In the genomic region with DNA sequence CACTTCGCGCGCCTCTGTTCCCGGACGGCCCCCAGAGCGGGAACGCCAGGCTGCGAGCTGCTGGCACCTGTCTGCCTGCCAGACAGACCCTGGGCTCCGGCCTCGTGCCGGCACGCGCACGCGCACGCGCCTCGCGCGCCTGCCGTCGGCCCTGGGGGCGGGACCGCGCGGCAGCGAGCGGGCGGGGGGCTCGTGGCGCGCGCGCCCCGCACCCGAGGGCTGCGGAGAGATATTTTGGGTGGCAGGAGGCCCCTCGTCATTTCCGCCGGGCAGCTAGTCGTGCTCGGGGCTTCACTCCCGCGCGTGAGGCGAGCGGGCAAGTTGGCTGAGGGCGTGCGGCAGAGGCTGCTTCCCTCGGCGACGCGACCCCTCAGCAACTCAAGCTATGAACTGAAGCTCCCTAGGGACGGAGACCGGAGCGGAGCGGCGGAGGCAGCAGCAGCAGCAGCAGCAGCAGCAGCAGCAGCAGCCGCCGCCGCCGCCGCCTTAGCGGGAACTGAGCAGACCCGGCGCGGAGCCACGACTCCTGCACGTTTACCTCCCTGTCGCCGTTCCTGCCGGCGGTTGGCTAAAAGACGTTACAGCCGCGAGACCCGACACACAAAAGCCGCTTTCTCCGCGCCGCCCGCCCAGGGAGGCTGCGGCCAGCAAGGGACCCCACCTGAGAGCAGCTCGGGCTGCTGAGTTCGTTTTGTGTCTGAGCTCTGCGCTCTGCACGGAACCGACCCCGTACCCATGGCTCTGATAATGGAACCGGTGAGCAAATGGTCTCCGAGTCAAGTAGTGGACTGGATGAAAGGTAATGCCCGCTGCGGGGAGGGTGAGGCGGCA, we compare ENCODE assay signal across 8 cellular contexts. TPM values are rescaled to one million over a fixed set of nuclear protein-coding genes. Genes with fewer than 3 reads are reported as not detected.
A peak's percentile ranks its signal among the peaks of the same experiment; 100 is the strongest.
DNase-seq lines count a peak whose midpoint lies in the region; ATAC-seq, FAIRE-seq and TF ChIP-seq lines count a peak whose summit lies in the region.

A gene (plus strand): TSS at position 256 of the 831 bp plus-strand sequence. CDS start 480 bp downstream, at position 736.

- H3K27ac ChIP-seq in GM23338 (ENCODE audit: low read depth) = no peak within 1 kb of the TSS
- no peak within 1 kb of the TSS for H3K27ac ChIP-seq in kidney (ENCODE audit: low read depth in 2 of 2, low read length in 2 of 2)

- no peak within 1 kb of the TSS for H3K27ac Mint-ChIP-seq in GM23338

- H3K4me1 ChIP-seq in GM23338 (ENCODE audit: insufficient read depth) = peaks cover 14% of the 10 kb centered on the region
- no peaks in the 10 kb centered on the region for H3K4me1 ChIP-seq in kidney (ENCODE audit: control insufficient read depth in 1 of 2, insufficient read depth in 1 of 2, low read depth in 1 of 2, low read length in 2 of 2)

- H3K4me2 ChIP-seq in GM23338 = peak within 1 kb of the TSS; percentile 76

- no peaks in the 10 kb centered on the region for H3K9me3 ChIP-seq in kidney (ENCODE audit: control insufficient read depth in 1 of 2, low read length in 2 of 2)

- H2AFZ ChIP-seq in GM23338 = no peak within 1 kb of the TSS

- H3K4me3 ChIP-seq in GM23338 (peak within 1 kb of the TSS; percentile 67), astrocyte of the spinal cord (ENCODE audit: low read depth, low read length) (peak within 1 kb of the TSS; percentile 49), kidney (ENCODE audit: low read length in 2 of 2) (peak within 1 kb of the TSS; percentile 29 to 37)

- H3K9me2 ChIP-seq in GM23338 (ENCODE audit: insufficient read depth) = no peaks in the 10 kb centered on the region

- no peaks in the 10 kb centered on the region for H3F3A ChIP-seq in GM23338 (replicated peaks; ENCODE audit: low read depth)

- peak within 1 kb of the TSS; percentile 88 for H3K4me3 Mint-ChIP-seq in GM23338

- peaks cover 10% of the 10 kb centered on the region for H3K27me3 ChIP-seq in GM23338 (ENCODE audit: insufficient read depth)

- ATAC-seq in GM23338 = peak; percentile 79

- H3K4me1 Mint-ChIP-seq in GM23338 = peaks cover 19% of the 10 kb centered on the region; the same call in 2 of the 3 replicates

- TF ChIP-seq CTCF in GM23338 (conservative IDR thresholded peaks at IDR 0.05; ENCODE audit: low read depth in 2 of 2) (no peak), astrocyte of the spinal cord (IDR thresholded peaks at IDR 0.05; ENCODE audit: low read depth, low read length) (no peak), kidney (IDR thresholded peaks at IDR 0.05; ENCODE audit: borderline replicate concordance, extremely low read depth, insufficient read depth) (no peak)

- H3K79me2 ChIP-seq in GM23338 (replicated peaks; ENCODE audit: insufficient read depth) = peaks cover 41% of the 10 kb centered on the region

- no peak for FAIRE-seq in kidney (lab: Jason Lieb, UNC)
- FAIRE-seq in RCC 7860 (lab: Jason Lieb, UNC) = no peak

- peaks cover 6% of the 10 kb centered on the region for H3K27me3 Mint-ChIP-seq in GM23338 (ENCODE audit: insufficient read depth, low read depth, poor library complexity)

- H4K20me1 ChIP-seq in GM23338 (replicated peaks; ENCODE audit: insufficient read depth) = no peaks in the 10 kb centered on the region

- intact Hi-C loops in T-helper 2 cell treated with Interferon-gamma antibody and Interleukin-4, amounts not matched to agents 100 ng/mL and 5 ng/mL, for 36 hours (cut with micrococcal nuclease) = loop anchor here (5.0 to 10.0 kb wide), 2 partner anchors 70 to 847 kb away; no protein-coding TSS in a partner anchor
- intact Hi-C loops in kidney (cut with DNase I) = no loop called here

- peak; percentile 15 for DNase-seq in ELR (ENCODE audit: low read depth)
- peak; percentile 74 for DNase-seq in GM23338 (ENCODE audit: low spot score)
- peak; percentile 79 for DNase-seq in NCI-H1092 (lab: John Stamatoyannopoulos, UW)
- peak; percentile 12 for DNase-seq in astrocyte of the spinal cord (ENCODE audit: low read depth, low spot score)
- DNase-seq in kidney = peak; percentile 65
- DNase-seq in stimulated activated CD4-positive, alpha-beta T cell treated with anti-CD3 and anti-CD28 coated beads, Interleukin-1b, Interleukin-23, amount 100 ng/mL, for 4 hours (ENCODE audit: low read depth in 2 of 2) = peak; percentile 63 to 66
- DNase-seq in RCC 7860 (ENCODE audit: low spot score) = no peak

- H3K36me3 ChIP-seq in GM23338 (ENCODE audit: insufficient read depth) (no peaks in the 10 kb centered on the region), kidney (ENCODE audit: control insufficient read depth in 1 of 2, insufficient read depth in 2 of 2, low read length in 2 of 2) (no peaks in the 10 kb centered on the region)

- H3K9ac ChIP-seq in kidney (ENCODE audit: low read length in 2 of 2) = no peak within 1 kb of the TSS

- no peaks in the 10 kb centered on the region for H3K36me3 Mint-ChIP-seq in GM23338 (ENCODE audit: low read depth)

- no peaks in the 10 kb centered on the region for H3K9me3 Mint-ChIP-seq in GM23338

- in situ Hi-C loops in astrocyte of the spinal cord (cut with HindIII; ENCODE audit: low sequenced_read_pairs) = no loop called here

TF ChIP-seq in GM23338, 12 proteins besides CTCF, POLR2A, EP300 and RAD21:
- TF ChIP-seq, protein P1, sequence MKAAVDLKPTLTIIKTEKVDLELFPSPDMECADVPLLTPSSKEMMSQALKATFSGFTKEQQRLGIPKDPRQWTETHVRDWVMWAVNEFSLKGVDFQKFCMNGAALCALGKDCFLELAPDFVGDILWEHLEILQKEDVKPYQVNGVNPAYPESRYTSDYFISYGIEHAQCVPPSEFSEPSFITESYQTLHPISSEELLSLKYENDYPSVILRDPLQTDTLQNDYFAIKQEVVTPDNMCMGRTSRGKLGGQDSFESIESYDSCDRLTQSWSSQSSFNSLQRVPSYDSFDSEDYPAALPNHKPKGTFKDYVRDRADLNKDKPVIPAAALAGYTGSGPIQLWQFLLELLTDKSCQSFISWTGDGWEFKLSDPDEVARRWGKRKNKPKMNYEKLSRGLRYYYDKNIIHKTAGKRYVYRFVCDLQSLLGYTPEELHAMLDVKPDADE (IDR thresholded peaks at IDR 0.05) = no peak
- TF ChIP-seq EZH2 (IDR thresholded peaks at IDR 0.05; ENCODE audit: low read depth, unreplicated experiment) = no peak
- no peak for TF ChIP-seq EZH2phosphoT487 (IDR thresholded peaks at IDR 0.05; ENCODE audit: unreplicated experiment)

RNA-seq across cellular contexts. Expression of the gene that starts here (rescaled TPM):
- total RNA-seq in GM23338 (2014; rRNA removed; shearing (Covaris generic)) = 40.9 and 49.5 TPM in 2 replicates
- polyA plus RNA-seq in GM23338 (2016; fragmentation: Nextera tagmentation; extraction: Ambion mirVana) = 10.9 and 13.9 TPM in 2 replicates
- total RNA-seq in T-helper 2 cell treated with Interferon-gamma antibody and Interleukin-4, amounts not matched to agents 100 ng/mL and 5 ng/mL, for 36 hours = 10.7 TPM in 2 replicates
- 1.6 TPM for total RNA-seq in kidney
- polyA plus RNA-seq in kidney (ENCODE audit: insufficient read depth, low read depth, low replicate concordance) = 0.06 TPM

Comparison
In these comparisons a context has a peak if more than half of its experiments do, and no peak if none do; other contexts are left out.
1. RNA of the gene that starts here (polyA plus RNA-seq): 10.9 to 13.9 TPM in GM23338; 0.06 TPM in kidney (single experiment); every median in the first group is over 10 times any median in the second.
2. Peak in every context shown above with its lines, with median percentiles within 50 percentile points of each other: H3K4me3 ChIP-seq.